Comparison of ENCODE assay signal across 24 cellular contexts in genomic region chr12:82361461-82361915, GRCh38.
"Had no signal": no experiment of that assay in that cellular context is flagged by ENCODE, and none has a peak within 500 bp of the region (broad histone marks: within the 10 kb centered on the region; RNA-seq: fewer than 3 reads in every experiment).

No MANE protein-coding gene starts in this region.

- H3K27ac ChIP-seq: brain microvascular endothelial cell, SJCRH30, VCaP had no signal

- H3K4me1 ChIP-seq: SJCRH30 had no signal

- H3K4me2 ChIP-seq: SK-N-SH had no signal

- H3K4me3 ChIP-seq: MG63, SJCRH30 had no signal

- H3K27ac Mint-ChIP-seq: activated CD4-positive, alpha-beta T cell treated with anti-CD3 and anti-CD28 coated beads for 36 hours; activated CD8-positive, alpha-beta T cell treated with anti-CD3 and anti-CD28 coated beads, Interleukin-2, amount 10 ng/mL, durations not matched to agents 7 days and 5 days; activated naive CD4-positive, alpha-beta T cell treated with anti-CD3 and anti-CD28 coated beads, Interleukin-2, amount 10 ng/mL, durations not matched to agents 7 days and 5 days; activated naive CD8-positive, alpha-beta T cell treated with anti-CD3 and anti-CD28 coated beads for 36 hours; activated T-cell treated with anti-CD3 and anti-CD28 coated beads, Interleukin-2, amount 50 U/mL, for 24 hours had no signal

- H3K9me3 ChIP-seq: MG63, SJCRH30, SK-N-SH had no signal

- H3K4me3 Mint-ChIP-seq: activated CD4-positive, alpha-beta T cell treated with anti-CD3 and anti-CD28 coated beads for 36 hours; activated CD8-positive, alpha-beta T cell treated with anti-CD3 and anti-CD28 coated beads, Interleukin-2, amount 10 ng/mL, durations not matched to agents 7 days and 5 days; activated naive CD4-positive, alpha-beta T cell treated with anti-CD3 and anti-CD28 coated beads, Interleukin-2, amount 10 ng/mL, durations not matched to agents 7 days and 5 days; activated naive CD8-positive, alpha-beta T cell treated with anti-CD3 and anti-CD28 coated beads for 36 hours; activated T-cell treated with anti-CD3 and anti-CD28 coated beads, Interleukin-2, amount 50 U/mL, for 24 hours had no signal

- ATAC-seq: activated CD4-positive, alpha-beta T cell treated with anti-CD3 and anti-CD28 coated beads for 36 hours; activated CD8-positive, alpha-beta T cell treated with anti-CD3 and anti-CD28 coated beads, Interleukin-2, amount 10 ng/mL, durations not matched to agents 7 days and 5 days had no signal

- DNase-seq: activated CD4-positive, alpha-beta T cell treated with anti-CD3 and anti-CD28 coated beads for 36 hours; activated CD4-positive, alpha-beta T cell treated with anti-CD3 and anti-CD28 coated beads, Interleukin-2, amount 50 U/mL, for 4 hours; activated CD8-positive, alpha-beta memory T cell treated with anti-CD3 and anti-CD28 coated beads, Interleukin-2, amount 50 U/mL, for 48 hours; activated CD8-positive, alpha-beta T cell treated with anti-CD3 and anti-CD28 coated beads, Interleukin-2, amount 10 ng/mL, durations not matched to agents 7 days and 5 days; activated gamma-delta T cell; activated naive CD4-positive, alpha-beta T cell treated with anti-CD3 and anti-CD28 coated beads, Interleukin-2, amount 10 ng/mL, durations not matched to agents 7 days and 5 days; activated naive CD8-positive, alpha-beta T cell treated with anti-CD3 and anti-CD28 coated beads for 36 hours; activated T-cell treated with anti-CD3 and anti-CD28 coated beads, Interleukin-2, amount 50 U/mL, for 24 hours; brain microvascular endothelial cell; caudate nucleus; MG63; MV-4-11; NCI-H1105; NCI-H1436; NCI-H1694 treated with DMSO at 0.1 percent for 48 hours; NCI-H2029 treated with DMSO at 0.1 percent for 48 hours; NCI-H345; NCI-H510A; NCI-H526 treated with DMSO at 0.1 percent for 48 hours; NCI-H82; SJCRH30; SK-N-SH; T-helper 1 cell had no signal

- H3K27me3 ChIP-seq: brain microvascular endothelial cell, MG63, SJCRH30 had no signal

- H3K9ac ChIP-seq: SK-N-SH had no signal

- H3K27me3 Mint-ChIP-seq: activated CD4-positive, alpha-beta T cell treated with anti-CD3 and anti-CD28 coated beads for 36 hours; activated naive CD8-positive, alpha-beta T cell treated with anti-CD3 and anti-CD28 coated beads for 36 hours; activated T-cell treated with anti-CD3 and anti-CD28 coated beads, Interleukin-2, amount 50 U/mL, for 24 hours had no signal

- H3K36me3 ChIP-seq: brain microvascular endothelial cell had no signal
